Comparison of ENCODE assay signal across 26 cellular contexts in genomic region chr15:68633181-68634121, GRCh38. TPM values are rescaled to one million over a fixed set of nuclear protein-coding genes. Genes with fewer than 3 reads are reported as not detected.
DNase-seq lines count a peak whose midpoint lies in the region; ATAC-seq and TF ChIP-seq lines count a peak whose summit lies in the region.
"Had no signal": no experiment of that assay in that cellular context is flagged by ENCODE, and none has a peak within 500 bp of the region (broad histone marks: within the 10 kb centered on the region; RNA-seq: fewer than 3 reads in every experiment).

No MANE protein-coding gene starts in this region.

- peak overlapping the region; percentile 84 for H3K4me2 ChIP-seq in OCI-LY7 (ENCODE audit: low read length)
- H3K4me2 ChIP-seq: A549 had no signal

- H3K4me1 Mint-ChIP-seq in stimulated activated naive B cell treated with anti-CD40 and anti-IgM and Interleukin-4, amounts not matched to agents 10 μg/mL and 1 μg/mL and 100 μg/mL, for 72 hours = peaks cover 81 to 93% of the 10 kb centered on the region in 2 donors

- ATAC-seq in Right ventricle myocardium inferior = peak; percentile 26
- ATAC-seq in stimulated activated naive B cell treated with anti-CD40 and anti-IgM and Interleukin-4, amounts not matched to agents 10 μg/mL and 1 μg/mL and 100 μg/mL, for 72 hours (replicated peaks) = no peak
- ATAC-seq: A549; activated naive CD4-positive, alpha-beta T cell treated with anti-CD3 and anti-CD28 coated beads, Interleukin-2, amount 50 U/mL, for 72 hours; gastroesophageal sphincter; left colon; WTC11 had no signal

- H3K36me3 Mint-ChIP-seq in stimulated activated naive B cell treated with anti-CD40 and anti-IgM and Interleukin-4, amounts not matched to agents 10 μg/mL and 1 μg/mL and 100 μg/mL, for 72 hours = peaks cover 0 to 1% of the 10 kb centered on the region in 2 donors
- H3K36me3 Mint-ChIP-seq: activated naive CD4-positive, alpha-beta T cell treated with anti-CD3 and anti-CD28 coated beads, Interleukin-2, amount 50 U/mL, for 72 hours; type B pancreatic cell; WTC11 had no signal

- CTCF ChIA-PET in OCI-LY7 (lab: Charles Lee; ENCODE audit: unreplicated experiment) = interaction anchor here (0.5 to 3.8 kb wide), 5 partner anchors 13 to 80 kb away, joined by 3 to 29 read pairs (median 6); no protein-coding TSS in a partner anchor

- H2AFZ ChIP-seq in OCI-LY7 (ENCODE audit: low read length) = no peak overlapping the region

- TF ChIP-seq CTCF in right atrium auricular region (IDR thresholded peaks at IDR 0.05) = no peak
- TF ChIP-seq CTCF in OCI-LY7 (conservative IDR thresholded peaks at IDR 0.05; ENCODE audit: low read length) = no peak

- no peaks in the 10 kb centered on the region for H3K9me2 ChIP-seq in OCI-LY7 (ENCODE audit: insufficient read depth, low read length)

- no peaks in the 10 kb centered on the region for H3K9me3 ChIP-seq in right atrium auricular region
- H3K9me3 ChIP-seq in OCI-LY7 (ENCODE audit: low read length) = no peaks in the 10 kb centered on the region
- H3K9me3 ChIP-seq in SJCRH30 (replicated peaks) = no peaks in the 10 kb centered on the region
- H3K9me3 ChIP-seq: A549, gastroesophageal sphincter had no signal

- H3K9me3 Mint-ChIP-seq in stimulated activated naive B cell treated with anti-CD40 and anti-IgM and Interleukin-4, amounts not matched to agents 10 μg/mL and 1 μg/mL and 100 μg/mL, for 72 hours = no peaks in the 10 kb centered on the region
- H3K9me3 Mint-ChIP-seq: activated naive CD4-positive, alpha-beta T cell treated with anti-CD3 and anti-CD28 coated beads, Interleukin-2, amount 50 U/mL, for 72 hours; dendritic cell treated with granulocyte-macrophage colony-stimulating factor and Interleukin-4, amounts not matched to agents 40 ng/mL and 50 ng/mL, for 4 days; type B pancreatic cell; WTC11 had no signal

- intact Hi-C loops in Right ventricle myocardium inferior (cut with DNase I) (loop anchor here (5.0 kb wide), 1 partner anchor 39 kb away; no protein-coding TSS in a partner anchor), OCI-LY7 (cut with micrococcal nuclease; ENCODE audit: unreplicated experiment) (loop anchor here (2.0 to 5.0 kb wide), 2 partner anchors 189 to 211 kb away; partner anchors contain the start of gene ANP32A)

- no peaks in the 10 kb centered on the region for H4K20me1 ChIP-seq in OCI-LY7 (ENCODE audit: insufficient read depth, low read length)

- no peak overlapping the region for H3K27ac ChIP-seq in right atrium auricular region
- peak overlapping the region; percentile 97 for H3K27ac ChIP-seq in OCI-LY7 (ENCODE audit: low read depth, low read length, poor library complexity, severe bottlenecking)
- H3K27ac ChIP-seq in SJCRH30 = no peak overlapping the region
- H3K27ac ChIP-seq: A549, gastroesophageal sphincter had no signal

- peak overlapping the region; percentile 47 for H3K27ac Mint-ChIP-seq in stimulated activated naive B cell treated with anti-CD40 and anti-IgM and Interleukin-4, amounts not matched to agents 10 μg/mL and 1 μg/mL and 100 μg/mL, for 72 hours
- H3K27ac Mint-ChIP-seq: activated naive CD4-positive, alpha-beta T cell treated with anti-CD3 and anti-CD28 coated beads, Interleukin-2, amount 50 U/mL, for 72 hours; dendritic cell treated with granulocyte-macrophage colony-stimulating factor and Interleukin-4, amounts not matched to agents 40 ng/mL and 50 ng/mL, for 4 days; type B pancreatic cell; WTC11 had no signal

- no peaks in the 10 kb centered on the region for H3K36me3 ChIP-seq in right atrium auricular region
- H3K36me3 ChIP-seq in OCI-LY7 (ENCODE audit: insufficient read depth, low read length) = no peaks in the 10 kb centered on the region
- no peaks in the 10 kb centered on the region for H3K36me3 ChIP-seq in SJCRH30
- H3K36me3 ChIP-seq: gastroesophageal sphincter had no signal

- H3K4me3 Mint-ChIP-seq in stimulated activated naive B cell treated with anti-CD40 and anti-IgM and Interleukin-4, amounts not matched to agents 10 μg/mL and 1 μg/mL and 100 μg/mL, for 72 hours = peak overlapping the region in 1 of 2 donors; percentile 21
- H3K4me3 Mint-ChIP-seq: dendritic cell treated with granulocyte-macrophage colony-stimulating factor and Interleukin-4, amounts not matched to agents 40 ng/mL and 50 ng/mL, for 4 days; type B pancreatic cell; WTC11 had no signal

- H3K4me1 ChIP-seq in right atrium auricular region (peaks cover 0 to 54% of the 10 kb centered on the region in 2 donors), OCI-LY7 (ENCODE audit: insufficient read depth, low read length, poor library complexity, severe bottlenecking) (peaks cover 97% of the 10 kb centered on the region), SJCRH30 (no peaks in the 10 kb centered on the region)
- H3K4me1 ChIP-seq: A549 had no signal

- no TSS peak for BruUV-seq in OCI-LY7 (replicated peaks; lab: Mats Ljungman, UMichigan)

- no peaks in the 10 kb centered on the region for H3K27me3 Mint-ChIP-seq in stimulated activated naive B cell treated with anti-CD40 and anti-IgM and Interleukin-4, amounts not matched to agents 10 μg/mL and 1 μg/mL and 100 μg/mL, for 72 hours

- no peak overlapping the region for H3K4me3 ChIP-seq in right atrium auricular region
- H3K4me3 ChIP-seq in OCI-LY7 (ENCODE audit: low read depth, low read length, poor library complexity, severe bottlenecking) = peak overlapping the region; percentile 54
- H3K4me3 ChIP-seq in SJCRH30 = no peak overlapping the region
- H3K4me3 ChIP-seq: A549, gastroesophageal sphincter had no signal

- POLR2A ChIA-PET in OCI-LY7 (lab: Charles Lee) = interaction anchor here (0.5 to 2.0 kb wide), 9 partner anchors 10 to 69 kb away, joined by 3 to 7 read pairs (median 3); no protein-coding TSS in a partner anchor

- peaks cover 39% of the 10 kb centered on the region; the same call in 1 of the 2 replicates for H3K79me2 ChIP-seq in OCI-LY7 (ENCODE audit: insufficient read depth, low read depth, low read length)

- DNase-seq in Right ventricle myocardium inferior (ENCODE audit: missing footprints) (no peak), right atrium auricular region (ENCODE audit: low spot score) (no peak), OCI-LY7 (ENCODE audit: low spot score) (peak; percentile 60), foreskin melanocyte (peak; percentile 85), SJCRH30 (no peak), activated gamma-delta T cell treated with Interleukin-2 at 50 U/mL for 16 hours (no peak)
- no peak for DNase-seq in stimulated activated naive B cell treated with anti-CD40 and anti-IgM and Interleukin-4, amounts not matched to agents 10 μg/mL and 1 μg/mL and 100 μg/mL, for 72 hours
- DNase-seq in stimulated activated CD4-positive, alpha-beta T cell treated with anti-CD3 and anti-CD28 coated beads, Interleukin-4, amount 100 ng/mL, for 4 hours = no peak
- DNase-seq: activated CD4-positive, alpha-beta T cell treated with anti-CD3 and anti-CD28 coated beads, Interleukin-2, amount 50 U/mL, for 48 hours; AML-193; aorta; DMS153; hippocampal formation; left colon; mesendoderm; NCI-H1105 treated with DMSO at 0.1 percent for 48 hours; NCI-H2029; NCI-H774; OCI-M1; SW 1271 had no signal

- H3K27me3 ChIP-seq in right atrium auricular region = no peaks in the 10 kb centered on the region
- peaks cover 16% of the 10 kb centered on the region; the same call in 1 of the 2 replicates for H3K27me3 ChIP-seq in SJCRH30
- H3K27me3 ChIP-seq: gastroesophageal sphincter had no signal

RNA-seq across cellular contexts. Expression of gene CORO2B, which starts 54.7 kb away (rescaled TPM):
- total RNA-seq in Right ventricle myocardium inferior = 8.5 TPM
- 1 to 10 TPM; 6.0 to 9.7 TPM for total RNA-seq in right atrium auricular region
- 11.3 and 12.5 TPM in 2 replicates for total RNA-seq in OCI-LY7 (2014; rRNA removed; shearing (Covaris generic))
- total RNA-seq in OCI-LY7 (2022) = 7.4 and 10.5 TPM in 2 replicates
- total RNA-seq in SJCRH30 (2014; rRNA removed; shearing (Covaris generic)) = not detected in 2 replicates

Comparison
In these comparisons a context has a peak if more than half of its experiments do, and no peak if none do; other contexts are left out.
1. DNase-seq: peak in OCI-LY7 (single experiment) and foreskin melanocyte (single experiment); none in Right ventricle myocardium inferior (single experiment), right atrium auricular region (single experiment), stimulated activated naive B cell treated with anti-CD40 and anti-IgM and Interleukin-4, amounts not matched to agents 10 μg/mL and 1 μg/mL and 100 μg/mL, for 72 hours (single experiment), stimulated activated CD4-positive, alpha-beta T cell treated with anti-CD3 and anti-CD28 coated beads, Interleukin-4, amount 100 ng/mL, for 4 hours (0 of 2), SJCRH30 (0 of 2) and activated gamma-delta T cell treated with Interleukin-2 at 50 U/mL for 16 hours (single experiment).